In the genomic region with DNA sequence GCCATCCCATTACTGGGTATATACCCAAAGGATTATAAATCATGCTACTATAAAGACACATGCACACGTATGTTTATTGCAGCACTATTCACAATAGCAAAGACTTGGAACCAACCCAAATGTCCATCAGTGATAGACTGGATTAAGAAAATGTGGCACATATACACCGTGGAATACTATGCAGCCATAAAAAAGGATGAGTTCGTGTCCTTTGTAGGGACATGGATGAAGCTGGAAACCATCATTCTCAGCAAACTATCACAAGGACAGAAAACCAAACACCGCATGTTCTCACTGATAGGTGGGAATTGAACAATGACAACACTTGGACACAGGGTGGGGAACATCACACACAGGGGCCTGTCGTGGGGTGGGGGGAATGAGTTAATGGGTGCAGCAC, we compare ENCODE assay signal across 7 cellular contexts. TPM values are rescaled to one million over a fixed set of nuclear protein-coding genes. Genes with fewer than 3 reads are reported as not detected.
DNase-seq lines count a peak whose midpoint lies in the region; ATAC-seq and TF ChIP-seq lines count a peak whose summit lies in the region.
"Not testable (repeated sequence)": the region's sequence is repeated elsewhere in the genome, so short reads cannot be mapped to it uniquely, and the experiment has no call there.
"Had no signal": no experiment of that assay in that cellular context is flagged by ENCODE, and none has a peak within 500 bp of the region (broad histone marks: within the 10 kb centered on the region; RNA-seq: fewer than 3 reads in every experiment).

No MANE protein-coding gene starts in this region.

- not testable (repeated sequence) for ATAC-seq in CD4-positive, alpha-beta T cell (ENCODE audit: poor library complexity); activated B cell treated with CpG ODN at 0.5 μM for 24 hours (ENCODE audit: low read depth)

- intact Hi-C loops in A673 (cut with micrococcal nuclease; ENCODE audit: unreplicated experiment): not testable (repeated sequence)
- intact Hi-C loops in CD4-positive, alpha-beta T cell (cut with DNase I, micrococcal nuclease): loop anchor here (5.0 to 10.0 kb wide), 3 partner anchors 82 to 1136 kb away; a partner anchor contains a TSS
- intact Hi-C loops in activated B cell treated with CpG ODN at 0.5 μM for 24 hours (cut with micrococcal nuclease): loop anchor here (5.0 to 10.0 kb wide), 2 partner anchors 196 to 327 kb away; a partner anchor contains a TSS

- POLR2A ChIA-PET in A673 (lab: Charles Lee; ENCODE audit: low non-redundant PET); activated B cell treated with CpG ODN at 0.5 μM for 24 hours (lab: Charles Lee): not testable (repeated sequence)
- POLR2A ChIA-PET in CD4-positive, alpha-beta T cell (lab: Charles Lee): interaction anchor here (0.7 to 1.5 kb wide), 2 partner anchors 21 to 1223 kb away, joined by 3 to 4 read pairs; no protein-coding TSS in a partner anchor

- peak overlapping the region; percentile 27 for H3K27ac Mint-ChIP-seq in CD4-positive, alpha-beta T cell
- H3K27ac Mint-ChIP-seq in activated B cell treated with CpG ODN at 0.5 μM for 24 hours, nephron: not testable (repeated sequence)
- H3K27ac Mint-ChIP-seq in chondrocyte (ENCODE audit: unreplicated experiment): peak overlapping the region; percentile 65

- peak overlapping the region; percentile 57 for H3K4me3 Mint-ChIP-seq in CD4-positive, alpha-beta T cell
- H3K4me3 Mint-ChIP-seq in activated B cell treated with CpG ODN at 0.5 μM for 24 hours: peak overlapping the region; percentile 28
- not testable (repeated sequence) for H3K4me3 Mint-ChIP-seq in chondrocyte (ENCODE audit: unreplicated experiment)
- peak overlapping the region in 2 of 3 experiments; percentile 40 to 42 for H3K4me3 Mint-ChIP-seq in nephron

- H3K9me3 ChIP-seq in A673 (ENCODE audit: low read depth, low read length, poor library complexity, severe bottlenecking); CD4-positive, alpha-beta T cell (ENCODE audit: control insufficient read depth, low read length); SK-N-MC (ENCODE audit: low read depth, low read length): not testable (repeated sequence)

- not testable (repeated sequence) for H3K36me3 Mint-ChIP-seq in CD4-positive, alpha-beta T cell (ENCODE audit: low read depth); activated B cell treated with CpG ODN at 0.5 μM for 24 hours (ENCODE audit: low read depth); chondrocyte (ENCODE audit: low read depth); nephron (ENCODE audit: low read depth)

- not testable (repeated sequence) for BruUV-seq in A673 (replicated peaks; lab: Mats Ljungman, UMichigan)

- H3K36me3 ChIP-seq in A673 (ENCODE audit: insufficient read depth, low read length, poor library complexity, severe bottlenecking) (peaks cover 18% of the 10 kb centered on the region), SK-N-MC (ENCODE audit: insufficient read depth, low read length) (peaks cover 11% of the 10 kb centered on the region; the same call in 1 of the 2 replicates)

- not testable (repeated sequence) for DNase-seq in A673 (ENCODE audit: low spot score); CD4-positive, alpha-beta T cell; SK-N-MC (ENCODE audit: low read depth, low spot score); activated B cell treated with CpG ODN at 0.5 μM for 24 hours; chondrocyte (ENCODE audit: low spot score)

- TF ChIP-seq CTCF in A673 (conservative IDR thresholded peaks at IDR 0.05; ENCODE audit: low read depth, low read length); CD4-positive, alpha-beta T cell (IDR thresholded peaks at IDR 0.05); activated B cell treated with CpG ODN at 0.5 μM for 24 hours (IDR thresholded peaks at IDR 0.05); chondrocyte (IDR thresholded peaks at IDR 0.05); nephron (IDR thresholded peaks at IDR 0.05; ENCODE audit: unreplicated experiment in 3 of 3): not testable (repeated sequence)

- peak overlapping the region; percentile 98 for H3K27ac ChIP-seq in A673 (ENCODE audit: low read depth, low read length, poor library complexity, severe bottlenecking)
- H3K27ac ChIP-seq in CD4-positive, alpha-beta T cell (ENCODE audit: low read depth, low read length): not testable (repeated sequence)
- peak overlapping the region; percentile 96 for H3K27ac ChIP-seq in SK-N-MC

- H3K27me3 ChIP-seq in A673 (replicated peaks; ENCODE audit: insufficient read depth, low read depth, low read length, poor library complexity); CD4-positive, alpha-beta T cell (ENCODE audit: control insufficient read depth, insufficient read depth, low read length): not testable (repeated sequence)

- not testable (repeated sequence) for H3K9me3 Mint-ChIP-seq in CD4-positive, alpha-beta T cell; activated B cell treated with CpG ODN at 0.5 μM for 24 hours; chondrocyte (ENCODE audit: low read depth); nephron

- not testable (repeated sequence) for H3K9ac ChIP-seq in SK-N-MC (ENCODE audit: insufficient read length)

- H3K27me3 Mint-ChIP-seq in CD4-positive, alpha-beta T cell; activated B cell treated with CpG ODN at 0.5 μM for 24 hours; chondrocyte (ENCODE audit: low read depth); nephron (ENCODE audit: low read depth): not testable (repeated sequence)

- H3K4me1 Mint-ChIP-seq in CD4-positive, alpha-beta T cell (ENCODE audit: low read depth): peaks cover 42% of the 10 kb centered on the region
- peaks cover 37% of the 10 kb centered on the region for H3K4me1 Mint-ChIP-seq in activated B cell treated with CpG ODN at 0.5 μM for 24 hours
- peaks cover 37% of the 10 kb centered on the region for H3K4me1 Mint-ChIP-seq in chondrocyte (ENCODE audit: low read depth)
- peaks cover 29% of the 10 kb centered on the region for H3K4me1 Mint-ChIP-seq in nephron

- peaks cover 33% of the 10 kb centered on the region for H3K4me1 ChIP-seq in A673 (ENCODE audit: insufficient read depth, low read length, poor library complexity, severe bottlenecking)

- CTCF ChIA-PET in A673 (lab: Charles Lee); CD4-positive, alpha-beta T cell (lab: Charles Lee): not testable (repeated sequence)
- CTCF ChIA-PET in activated B cell treated with CpG ODN at 0.5 μM for 24 hours (lab: Charles Lee): interaction anchor here (0.6 to 1.1 kb wide), 2 partner anchors 19 to 102 kb away, joined by 3 read pairs; a partner anchor contains a TSS

- H3K4me3 ChIP-seq in A673 (ENCODE audit: low read depth, low read length, poor library complexity, severe bottlenecking); SK-N-MC: not testable (repeated sequence)

RNA-seq across cellular contexts. Expression of a gene that starts 1.4 kb away (rescaled TPM):
- total RNA-seq in A673 (2021) (30.9 and 39.5 TPM in 2 replicates), activated B cell treated with CpG ODN at 0.5 μM for 24 hours (8.5 and 10.2 TPM in 2 replicates), chondrocyte (4.3 to 5.9 TPM (median 5.0 TPM) in 3 replicates)
- 10 to 100 TPM in 1 of 2 experiments, 1 to 10 TPM in 1; 8.9 to 10.5 TPM for total RNA-seq in CD4-positive, alpha-beta T cell

RNA-seq across cellular contexts. Expression of a gene that starts 5.6 kb away (rescaled TPM):
- total RNA-seq in A673 (2021): 20.4 and 21.2 TPM in 2 replicates
- 10 to 100 TPM in 1 of 2 experiments, 1 to 10 TPM in 1; 9.4 to 10.8 TPM for total RNA-seq in CD4-positive, alpha-beta T cell
- 0.53 TPM in 1 of 2 replicates, not detected in the other for total RNA-seq in activated B cell treated with CpG ODN at 0.5 μM for 24 hours
- 0.35 to 0.65 TPM (median 0.46 TPM) in 3 replicates for total RNA-seq in chondrocyte
- total RNA-seq: A172 had no signal

RNA-seq across cellular contexts. Expression of a gene that starts 18.7 kb away (rescaled TPM):
- total RNA-seq in A673 (2021) (26.8 and 28.7 TPM in 2 replicates), activated B cell treated with CpG ODN at 0.5 μM for 24 hours (12.3 and 14.7 TPM in 2 replicates), chondrocyte (15.9 to 19.4 TPM (median 17.0 TPM) in 3 replicates)
- total RNA-seq in CD4-positive, alpha-beta T cell: 10 to 100 TPM; 49.1 to 53.4 TPM
